8 cellular contexts compared by ENCODE assay signal in genomic region chr16:660459-661183, GRCh38. TPM values are rescaled to one million over a fixed set of nuclear protein-coding genes. Genes with fewer than 3 reads are reported as not detected.
DNase-seq lines count a peak whose midpoint lies in the region; ATAC-seq and TF ChIP-seq lines count a peak whose summit lies in the region.

No MANE protein-coding gene starts in this region.

- TF ChIP-seq CTCF in 22Rv1 (IDR thresholded peaks at IDR 0.05) (peak; percentile 84), left ventricle myocardium inferior (IDR thresholded peaks at IDR 0.05; ENCODE audit: borderline replicate concordance) (peak; percentile 76), psoas muscle (IDR thresholded peaks at IDR 0.05) (peak; percentile 47)

- H3K4me3 ChIP-seq in left ventricle myocardium inferior (peak overlapping the region; percentile 52), psoas muscle (peak overlapping the region; percentile 46)

- TF ChIP-seq RAD21 in Ishikawa (IDR thresholded peaks at IDR 0.05; ENCODE audit: low read depth), result peak; percentile 34

- H3K27ac Mint-ChIP-seq in T-cell, result no peak overlapping the region

- CTCF ChIA-PET in T-cell (lab: Charles Lee), result interaction anchor here in 1 of 2 donors (0.5 kb wide), 1 partner anchor 308 kb away, joined by 3 read pairs; the partner anchor contains the start of gene AXIN1

- no peaks in the 10 kb centered on the region for H3K36me3 ChIP-seq in left ventricle myocardium inferior
- peaks cover 0 to 3% of the 10 kb centered on the region in 2 donors for H3K36me3 ChIP-seq in psoas muscle (ENCODE audit: insufficient read depth in 1 of 2, low read depth in 1 of 2)

- intact Hi-C loops in left ventricle myocardium inferior (cut with micrococcal nuclease) (no loop called here), psoas muscle (cut with DNase I) (loop anchor here in 1 of 2 donors (2.0 kb wide), 1 partner anchor 78 kb away; no protein-coding TSS in a partner anchor)

- peak in 31 of 34 experiments; percentile 29 to 76 (median 55) for DNase-seq in T-cell
- peak in 54 of 58 donors; percentile 11 to 89 (median 78) for DNase-seq in anterior cingulate cortex (lab: John Stamatoyannopoulos, UW)
- DNase-seq in left ventricle myocardium inferior, result peak; percentile 90
- DNase-seq in psoas muscle, result peak; percentile 93 to 96
- no peak for DNase-seq in NCI-H128 (lab: John Stamatoyannopoulos, UW; ENCODE audit: unreplicated experiment)

- TF ChIP-seq EP300 in Ishikawa (IDR thresholded peaks at IDR 0.05; ENCODE audit: borderline replicate concordance), result no peak

- no peaks in the 10 kb centered on the region for H3K36me3 Mint-ChIP-seq in T-cell

- POLR2A ChIA-PET in T-cell (lab: Charles Lee), result no interaction called here

- peaks cover 0 to 7% (median 5%) of the 10 kb centered on the region in 3 donors for H3K4me1 Mint-ChIP-seq in T-cell

- no peaks in the 10 kb centered on the region for H3K9me3 ChIP-seq in left ventricle myocardium inferior (replicated peaks)
- H3K9me3 ChIP-seq in psoas muscle, result no peaks in the 10 kb centered on the region

- H3K4me1 ChIP-seq in left ventricle myocardium inferior, result peaks cover 16% of the 10 kb centered on the region
- peaks cover 11% of the 10 kb centered on the region for H3K4me1 ChIP-seq in psoas muscle

- no peak overlapping the region for H3K4me3 Mint-ChIP-seq in T-cell

- H3K27ac ChIP-seq in 22Rv1 (peak overlapping the region; percentile 65), left ventricle myocardium inferior (replicated peaks) (peak overlapping the region; percentile 77), psoas muscle (peak overlapping the region; percentile 68)

- WGBS in psoas muscle, 3 donors, result 8 to 27% (median 13%) methylated on average over 17 to 39 of the region's 43 CpGs

- H3K27me3 ChIP-seq in left ventricle myocardium inferior (ENCODE audit: low read depth) (no peaks in the 10 kb centered on the region), psoas muscle (ENCODE audit: insufficient read depth in 3 of 3, low read length in 2 of 3) (no peaks in the 10 kb centered on the region)

- no peaks in the 10 kb centered on the region for H3K27me3 Mint-ChIP-seq in T-cell

- no peaks in the 10 kb centered on the region for H3K9me3 Mint-ChIP-seq in T-cell

- ATAC-seq in GM18867 (IDR thresholded peaks at IDR 0.05; ENCODE audit: unreplicated experiment) (peak; percentile 42), T-cell (replicated peaks in 1 of 4) (peak; percentile 67 to 83 (median 72)), psoas muscle (peak; percentile 85 to 93 (median 88))

TF ChIP-seq in Ishikawa, 13 proteins besides CTCF, POLR2A, EP300 and RAD21:
- TF ChIP-seq MAX (IDR thresholded peaks at IDR 0.05) (peak; percentile 87), NFIC (IDR thresholded peaks at IDR 0.05) (no peak; the same call in 1 of the 2 replicates), YY1 (IDR thresholded peaks at IDR 0.05; ENCODE audit: low read depth) (peak; percentile 35; the same call in 1 of the 2 replicates), EGR1 (IDR thresholded peaks at IDR 0.05) (no peak), TAF1 (IDR thresholded peaks at IDR 0.05; ENCODE audit: low read depth) (peak; percentile 39; the same call in 1 of the 2 replicates)
- TF ChIP-seq, protein P1, sequence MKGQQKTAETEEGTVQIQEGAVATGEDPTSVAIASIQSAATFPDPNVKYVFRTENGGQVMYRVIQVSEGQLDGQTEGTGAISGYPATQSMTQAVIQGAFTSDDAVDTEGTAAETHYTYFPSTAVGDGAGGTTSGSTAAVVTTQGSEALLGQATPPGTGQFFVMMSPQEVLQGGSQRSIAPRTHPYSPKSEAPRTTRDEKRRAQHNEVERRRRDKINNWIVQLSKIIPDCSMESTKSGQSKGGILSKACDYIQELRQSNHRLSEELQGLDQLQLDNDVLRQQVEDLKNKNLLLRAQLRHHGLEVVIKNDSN (IDR thresholded peaks at IDR 0.05), result peak; percentile 9; the same call in 1 of the 2 replicates

RNA-seq across cellular contexts. Expression of gene RHOT2, which starts 7.3 kb away (rescaled TPM):
- total RNA-seq in T-cell (100 to 1,000 TPM; 181 to 320 (median 286) TPM), left ventricle myocardium inferior (90.3 TPM), psoas muscle (10 to 100 TPM; 38.8 to 56.8 (median 48.8) TPM)
- polyA plus RNA-seq in psoas muscle, result 10 to 100 TPM; 47.7 to 75.8 (median 52.6) TPM

RNA-seq across cellular contexts. Expression of gene WDR90, which starts 11.5 kb away (rescaled TPM):
- total RNA-seq in T-cell, result 10 to 100 TPM; 19.7 to 35.7 (median 23.4) TPM
- 9.2 TPM for total RNA-seq in left ventricle myocardium inferior
- total RNA-seq in psoas muscle, result 1 to 10 TPM; 4.0 to 9.6 (median 8.1) TPM
- polyA plus RNA-seq in psoas muscle, result 1 to 10 TPM; 5.6 to 9.7 (median 6.4) TPM

RNA-seq across cellular contexts. Expression of gene RHBDL1, which starts 14.8 kb away (rescaled TPM):
- total RNA-seq in T-cell (1 to 10 TPM; 2.0 to 3.6 (median 2.5) TPM), left ventricle myocardium inferior (2.3 TPM), psoas muscle (under 1 TPM; 0.13 to 0.42 (median 0.29) TPM)
- under 1 TPM; 0.06 to 0.08 (median 0.08) TPM for polyA plus RNA-seq in psoas muscle

RNA-seq across cellular contexts. Expression of gene MCRIP2, which starts 19.0 kb away (rescaled TPM):
- total RNA-seq in T-cell (10 to 100 TPM; 19.1 to 43.0 (median 40.0) TPM), left ventricle myocardium inferior (181 TPM), psoas muscle (10 to 100 TPM; 61.6 to 80.2 (median 68.9) TPM)
- polyA plus RNA-seq in psoas muscle, result 100 to 1,000 TPM in 2 of 3 donors, 10 to 100 TPM in 1; 95.1 to 124 (median 108) TPM

RNA-seq across cellular contexts. Expression of gene STUB1, which starts 19.6 kb away (rescaled TPM):
- total RNA-seq in T-cell (100 to 1,000 TPM in 3 of 5 donors, 10 to 100 TPM in 2; 67.3 to 119 (median 114) TPM), left ventricle myocardium inferior (113 TPM), psoas muscle (100 to 1,000 TPM; 108 to 150 (median 115) TPM)
- polyA plus RNA-seq in psoas muscle, result 100 to 1,000 TPM; 127 to 147 (median 134) TPM
